In the genomic region with DNA sequence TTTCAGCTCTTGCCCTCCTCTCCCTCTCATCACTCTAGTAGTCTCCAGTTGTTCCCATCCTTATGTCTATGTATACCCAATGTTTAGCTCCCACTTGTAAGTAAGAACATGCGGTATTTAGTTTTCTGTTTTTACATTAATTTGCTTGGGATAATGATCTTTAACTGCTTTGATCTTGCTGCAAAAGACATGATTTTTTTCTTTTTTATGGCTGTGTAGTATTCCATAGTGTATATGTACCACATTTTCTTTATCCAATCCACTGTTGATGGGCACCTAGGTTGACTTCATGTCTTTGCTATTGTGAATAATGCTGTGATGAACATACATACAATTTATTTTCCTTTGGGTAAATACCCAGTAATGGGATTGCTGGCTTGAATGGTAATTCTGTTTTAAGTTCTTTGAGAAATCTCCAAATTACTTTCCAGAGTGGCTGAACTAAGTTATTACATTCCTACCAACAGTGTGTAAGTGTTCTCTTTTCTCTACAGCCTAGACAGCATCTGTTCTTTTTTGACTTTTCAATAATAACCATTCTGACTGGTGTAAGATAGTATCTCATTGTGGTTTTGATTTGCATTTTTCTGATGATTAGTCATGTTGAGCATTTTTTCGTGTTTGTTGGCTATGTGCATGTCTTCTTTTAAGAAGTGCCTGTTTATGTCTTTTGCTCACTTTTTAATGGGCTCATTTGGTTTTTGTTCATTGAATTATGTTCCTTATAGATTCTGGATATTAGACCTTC, we compare ENCODE assay signal across 13 cellular contexts.
DNase-seq lines count a peak whose midpoint lies in the region; ATAC-seq and TF ChIP-seq lines count a peak whose summit lies in the region.
"Had no signal": no experiment of that assay in that cellular context is flagged by ENCODE, and none has a peak within 500 bp of the region (broad histone marks: within the 10 kb centered on the region; RNA-seq: fewer than 3 reads in every experiment).

No MANE protein-coding gene starts in this region.

- H3K4me3 ChIP-seq in dorsolateral prefrontal cortex: no peak overlapping the region
- H3K4me3 ChIP-seq: body of pancreas, skin epidermis, upper lobe of right lung had no signal

- peak; percentile 88 to 90 for ATAC-seq in activated CD4-positive, CD25-positive, alpha-beta regulatory T cell treated with anti-CD3 and anti-CD28 coated beads, Interleukin-2, amount 50 U/mL, for 24 hours
- ATAC-seq in HG02763 (IDR thresholded peaks at IDR 0.05; ENCODE audit: unreplicated experiment) (peak; percentile 55), T-cell (replicated peaks in 1 of 4) (peak in 3 of 4 experiments; percentile 46 to 69 (median 52))
- ATAC-seq: body of pancreas, upper lobe of right lung had no signal

- CTCF ChIA-PET in T-cell (lab: Charles Lee): interaction anchor here (0.5 to 0.8 kb wide), 2 partner anchors 20 to 185 kb away, joined by 4 to 16 read pairs; no protein-coding TSS in a partner anchor

- POLR2A ChIA-PET in T-cell (lab: Charles Lee): interaction anchor here in 1 of 2 donors (0.6 kb wide), 1 partner anchor 229 kb away, joined by 3 read pairs; no protein-coding TSS in a partner anchor

- TF ChIP-seq CTCF in dorsolateral prefrontal cortex (IDR thresholded peaks at IDR 0.05 in 54 of 56, conservative IDR thresholded peaks at IDR 0.05 in 2 of 56; ENCODE audit: low read depth in 1 of 56, partially characterized antibody in 56 of 56): no peak

- H3K4me3 Mint-ChIP-seq in T-cell: no peak overlapping the region

- no peak overlapping the region for H3K27ac ChIP-seq in dorsolateral prefrontal cortex
- H3K27ac ChIP-seq: 22Rv1, body of pancreas, upper lobe of right lung had no signal

- no peaks in the 10 kb centered on the region for H3K27me3 Mint-ChIP-seq in T-cell

- H3K27ac Mint-ChIP-seq in T-cell: peak overlapping the region; percentile 9 to 17

- no peak for DNase-seq in activated CD4-positive, CD25-positive, alpha-beta regulatory T cell (lab: John Stamatoyannopoulos, UW)
- DNase-seq in T-cell (no peak), non-pigmented ciliary epithelial cell (ENCODE audit: low read depth) (peak; percentile 78), NCI-H446 treated with DMSO at 0.1 percent for 48 hours (lab: John Stamatoyannopoulos, UW) (no peak), dorsolateral prefrontal cortex (no peak), HuH-7 (ENCODE audit: low spot score) (no peak)
- DNase-seq: body of pancreas, NCI-H187 treated with DMSO at 0.1 percent for 48 hours, upper lobe of right lung had no signal

- peaks cover 5% of the 10 kb centered on the region for H3K36me3 Mint-ChIP-seq in T-cell

- H3K4me1 Mint-ChIP-seq in T-cell: peaks cover 15 to 23% (median 17%) of the 10 kb centered on the region in 3 donors

- peaks cover 0 to 4% (median 0%) of the 10 kb centered on the region in 3 donors for H3K9me3 Mint-ChIP-seq in T-cell

- intact Hi-C loops in dorsolateral prefrontal cortex (cut with DNase I): no loop called here

- H3K27me3 ChIP-seq in dorsolateral prefrontal cortex: peaks cover 0 to 3% (median 0%) of the 10 kb centered on the region in 45 donors
- H3K27me3 ChIP-seq: body of pancreas, upper lobe of right lung had no signal
